Comparison of ENCODE assay signal across 8 cellular contexts in genomic region chr1:58874757-58875755, GRCh38.
A peak's percentile ranks its signal among the peaks of the same experiment; 100 is the strongest.
DNase-seq lines count a peak whose midpoint lies in the region; ATAC-seq, FAIRE-seq and TF ChIP-seq lines count a peak whose summit lies in the region.

No MANE protein-coding gene starts in this region.

- H3K36me3 Mint-ChIP-seq in brain: no peaks in the 10 kb centered on the region

- H3K4me1 Mint-ChIP-seq in brain: peaks cover 31% of the 10 kb centered on the region

- no peak for ATAC-seq in GM19324 (IDR thresholded peaks at IDR 0.05; ENCODE audit: low FRiP score, unreplicated experiment)

- TF ChIP-seq EP300 in tibial nerve (IDR thresholded peaks at IDR 0.05): peak in 1 of 2 donors; percentile 76

- H3K27me3 Mint-ChIP-seq in brain: peaks cover 4% of the 10 kb centered on the region

- H3K9me3 Mint-ChIP-seq in brain: no peaks in the 10 kb centered on the region

- H3K4me3 ChIP-seq in tibial nerve: no peak overlapping the region

- H3K27me3 ChIP-seq in tibial nerve: no peaks in the 10 kb centered on the region

- no peak for FAIRE-seq in GM19239 (lab: Jason Lieb, UNC)

- peak overlapping the region; percentile 22 to 86 (median 80) for H3K27ac Mint-ChIP-seq in brain

- no peaks in the 10 kb centered on the region for H3K36me3 ChIP-seq in tibial nerve

- H3K27ac ChIP-seq in tibial nerve: peak overlapping the region; percentile 10 to 81 (median 62)

- peak overlapping the region in 4 of 5 experiments; percentile 39 to 68 (median 57) for H3K4me3 Mint-ChIP-seq in brain

- TF ChIP-seq CTCF in brain (conservative IDR thresholded peaks at IDR 0.05) (no peak), tibial nerve (IDR thresholded peaks at IDR 0.05) (no peak)

- 41 to 50% methylated on average over 9 to 12 of the region's 12 CpGs for WGBS in tibial nerve, 2 donors

- DNase-seq in NCI-H146 (lab: John Stamatoyannopoulos, UW) (peak; percentile 98), kidney tubule cell (ENCODE audit: low spot score) (peak; percentile 77), tibial nerve (ENCODE audit: low spot score in 2 of 2) (peak in 1 of 2 donors; percentile 35), GM19239 (ENCODE audit: insufficient read length, low spot score) (no peak), ACHN (no peak)
- no peak for DNase-seq in stimulated activated CD8-positive, alpha-beta memory T cell treated with anti-CD3 and anti-CD28 coated beads, Interleukin-4, amount 100 ng/mL, for 48 hours

- no peaks in the 10 kb centered on the region for H3K9me3 ChIP-seq in tibial nerve

- in situ Hi-C loops in ACHN (cut with HindIII; ENCODE audit: low pct_ligation_motif_present, low pct_unique_long_range_greater_than_20kb, low sequenced_read_pairs): no loop called here

- H3K4me1 ChIP-seq in tibial nerve: peaks cover 0 to 25% (median 3%) of the 10 kb centered on the region in 4 donors

- no peak for TF ChIP-seq POLR2A in tibial nerve (IDR thresholded peaks at IDR 0.05)

Comparison
In these comparisons a context has a peak if more than half of its experiments do, and no peak if none do; other contexts are left out.
1. DNase-seq: peak in NCI-H146 (single experiment) and kidney tubule cell (single experiment); none in GM19239 (single experiment), ACHN (single experiment) and stimulated activated CD8-positive, alpha-beta memory T cell treated with anti-CD3 and anti-CD28 coated beads, Interleukin-4, amount 100 ng/mL, for 48 hours (single experiment).